ENCODE assay signal across 14 cellular contexts in genomic region chr1:161160763-161161162, GRCh38. TPM values are rescaled to one million over a fixed set of nuclear protein-coding genes. Genes with fewer than 3 reads are reported as not detected.
DNase-seq lines count a peak whose midpoint lies in the region; ATAC-seq, FAIRE-seq and TF ChIP-seq lines count a peak whose summit lies in the region.
"Had no signal": no experiment of that assay in that cellular context is flagged by ENCODE, and none has a peak within 500 bp of the region (broad histone marks: within the 10 kb centered on the region; RNA-seq: fewer than 3 reads in every experiment).

No MANE protein-coding gene starts in this region.

- peaks cover 58% of the 10 kb centered on the region for H3K79me2 ChIP-seq in K562 (ENCODE audit: control insufficient read depth, insufficient read depth, low read length)
- H3K79me2 ChIP-seq in neural progenitor cell (ENCODE audit: low read depth) = peaks cover 13% of the 10 kb centered on the region

- no peak for TF ChIP-seq POLR2A in K562 (conservative IDR thresholded peaks at IDR 0.05)

- H3K4me1 ChIP-seq in CD8-positive, alpha-beta memory T cell (ENCODE audit: insufficient read depth, low read length) = peaks cover 38% of the 10 kb centered on the region
- H3K4me1 ChIP-seq in HUES64 (ENCODE audit: insufficient read depth, low read length) = peaks cover 14% of the 10 kb centered on the region
- peaks cover 60 to 62% of the 10 kb centered on the region in 2 experiments for H3K4me1 ChIP-seq in K562 (replicated peaks in 1 of 2; ENCODE audit: control insufficient read depth in 2 of 2, insufficient read depth in 2 of 2, low read length in 2 of 2)
- peaks cover 6% of the 10 kb centered on the region for H3K4me1 ChIP-seq in neural progenitor cell

- no peak for TF ChIP-seq EP300 in K562 (IDR thresholded peaks at IDR 0.05; ENCODE audit: low read length)

- H3K36me3 Mint-ChIP-seq in CD8-positive, alpha-beta memory T cell = peaks cover 0 to 79% (median 21%) of the 10 kb centered on the region in 3 donors
- peaks cover 23% of the 10 kb centered on the region for H3K36me3 Mint-ChIP-seq in neural progenitor cell

- no peak overlapping the region for H3K9ac ChIP-seq in HUES64 (ENCODE audit: low read depth, low read length)
- H3K9ac ChIP-seq in K562 (ENCODE audit: insufficient read depth in 1 of 2, low read depth in 2 of 2, low read length in 2 of 2) = peak overlapping the region; percentile 65 to 88
- H3K9ac ChIP-seq in neural progenitor cell = no peak overlapping the region

- WGBS in HUES64 = 93% methylated on average over 18 of the region's 18 CpGs
- WGBS in K562 (ENCODE audit: insufficient coverage, low coverage, missing lambda C conversion rate) = 88% methylated on average over 14 of the region's 18 CpGs

- peaks cover 10% of the 10 kb centered on the region for H3K36me3 ChIP-seq in CD8-positive, alpha-beta memory T cell (ENCODE audit: insufficient read depth, low read length)
- peaks cover 53% of the 10 kb centered on the region for H3K36me3 ChIP-seq in HUES64 (ENCODE audit: insufficient read depth, low read length)
- H3K36me3 ChIP-seq in K562 (ENCODE audit: control insufficient read depth, insufficient read depth, low read length) = peaks cover 69% of the 10 kb centered on the region
- no peaks in the 10 kb centered on the region for H3K36me3 ChIP-seq in neural progenitor cell

- H3F3A ChIP-seq in neural progenitor cell (ENCODE audit: low read depth) = peaks cover 29% of the 10 kb centered on the region

- no peak for ATAC-seq in K562
- ATAC-seq in HG02642 (IDR thresholded peaks at IDR 0.05; ENCODE audit: poor library complexity, unreplicated experiment) = no peak
- no peak for ATAC-seq in HG03571 (IDR thresholded peaks at IDR 0.05; ENCODE audit: unreplicated experiment)
- no peak for ATAC-seq in HG02678 (IDR thresholded peaks at IDR 0.05; ENCODE audit: unreplicated experiment)
- ATAC-seq: GM12878 had no signal

- no peaks in the 10 kb centered on the region for H3K27me3 ChIP-seq in CD8-positive, alpha-beta memory T cell (ENCODE audit: insufficient read depth, low read length, poor library complexity, severe bottlenecking)
- H3K27me3 ChIP-seq in HUES64 (ENCODE audit: insufficient read depth, low read length) = no peaks in the 10 kb centered on the region
- H3K27me3 ChIP-seq in K562 (ENCODE audit: control insufficient read depth in 2 of 2, insufficient read depth in 2 of 2, low read length in 2 of 2) = no peaks in the 10 kb centered on the region
- H3K27me3 ChIP-seq in neural progenitor cell = no peaks in the 10 kb centered on the region

- CTCF ChIA-PET in CD8-positive, alpha-beta memory T cell (lab: Charles Lee) = interaction anchor here (1.4 to 2.5 kb wide), 3 partner anchors 20 to 221 kb away, joined by 3 to 7 read pairs (median 5); no protein-coding TSS in a partner anchor
- CTCF ChIA-PET in K562 (lab: Yijun Ruan, JAX; ENCODE audit: low intra/inter-chr PET ratio) = no interaction called here

- in situ Hi-C loops in K562 (cut with MboI) = no loop called here

- POLR2A ChIA-PET in CD8-positive, alpha-beta memory T cell (lab: Charles Lee) = interaction anchor here (1.2 kb wide), 1 partner anchor 22 kb away, joined by 6 read pairs; no protein-coding TSS in a partner anchor
- POLR2A ChIA-PET in K562 (lab: Yijun Ruan, JAX) = interaction anchor here (1.1 to 1.7 kb wide), 3 partner anchors 13 to 141 kb away, joined by 3 to 4 read pairs (median 4); no protein-coding TSS in a partner anchor

- H3K4me3 ChIP-seq in CD8-positive, alpha-beta memory T cell (ENCODE audit: low read length) = no peak overlapping the region
- H3K4me3 ChIP-seq in HUES64 (ENCODE audit: low read length) = peak overlapping the region; percentile 75; the same call in 1 of the 2 replicates
- H3K4me3 ChIP-seq in K562 = peak overlapping the region; percentile 17; the same call in 1 of the 2 replicates
- H3K4me3 ChIP-seq in neural progenitor cell = no peak overlapping the region

- H4K20me1 ChIP-seq in K562 (replicated peaks; ENCODE audit: control insufficient read depth, insufficient read depth, low read length) = no peaks in the 10 kb centered on the region
- H4K20me1 ChIP-seq in neural progenitor cell (ENCODE audit: low read depth) = no peaks in the 10 kb centered on the region

- H3K9me1 ChIP-seq in K562 (ENCODE audit: control insufficient read depth, insufficient read depth, low read length) = no peaks in the 10 kb centered on the region

- peak overlapping the region; percentile 76 to 97 (median 93) for H3K4me3 Mint-ChIP-seq in CD8-positive, alpha-beta memory T cell
- peak overlapping the region; percentile 95 for H3K4me3 Mint-ChIP-seq in neural progenitor cell

- H3K27ac Mint-ChIP-seq in CD8-positive, alpha-beta memory T cell = peak overlapping the region in 7 of 8 donors; percentile 53 to 97 (median 88)
- H3K27ac Mint-ChIP-seq in neural progenitor cell = peak overlapping the region; percentile 46

- H3K4me2 ChIP-seq in K562 (ENCODE audit: insufficient read depth, low read length) (peak overlapping the region; percentile 95), neural progenitor cell (no peak overlapping the region)

- peaks cover 38 to 77% (median 70%) of the 10 kb centered on the region in 3 donors for H3K4me1 Mint-ChIP-seq in CD8-positive, alpha-beta memory T cell
- H3K4me1 Mint-ChIP-seq in neural progenitor cell = peaks cover 40% of the 10 kb centered on the region

- H3K27me3 Mint-ChIP-seq in CD8-positive, alpha-beta memory T cell = no peaks in the 10 kb centered on the region
- H3K27me3 Mint-ChIP-seq in neural progenitor cell (ENCODE audit: insufficient read depth, low read depth) = peaks cover 9% of the 10 kb centered on the region
- H3K27me3 Mint-ChIP-seq: dendritic cell treated with granulocyte-macrophage colony-stimulating factor and Interleukin-4, amounts not matched to agents 40 ng/mL and 50 ng/mL, for 4 days had no signal

- H2AFZ ChIP-seq in K562 (ENCODE audit: low read depth, low read length) (no peak overlapping the region), neural progenitor cell (replicated peaks) (no peak overlapping the region)

- no peaks in the 10 kb centered on the region for H3K9me3 ChIP-seq in CD8-positive, alpha-beta memory T cell (ENCODE audit: low read length)
- no peaks in the 10 kb centered on the region for H3K9me3 ChIP-seq in HUES64 (ENCODE audit: insufficient read depth, low read depth, low read length)
- no peaks in the 10 kb centered on the region for H3K9me3 ChIP-seq in K562 (replicated peaks; ENCODE audit: control insufficient read depth, insufficient read depth, low read depth, low read length)
- H3K9me3 ChIP-seq in neural progenitor cell (ENCODE audit: low read depth) = no peaks in the 10 kb centered on the region

- intact Hi-C loops in K562 (cut with micrococcal nuclease) = no loop called here

- H3K27ac ChIP-seq in CD8-positive, alpha-beta memory T cell (ENCODE audit: low read depth, low read length) = peak overlapping the region; percentile 40
- H3K27ac ChIP-seq in HUES64 (ENCODE audit: low read depth, low read length) (no peak overlapping the region), K562 (ENCODE audit: extremely low read depth, low read depth, low read length) (peak overlapping the region; percentile 78; the same call in 2 of the 3 replicates), neural progenitor cell (no peak overlapping the region)

- no peak for DNase-seq in CD8-positive, alpha-beta memory T cell
- DNase-seq in K562 (ENCODE audit: extremely low read depth in 1 of 4, low spot score in 3 of 4) = no peak
- no peak for DNase-seq in neural progenitor cell (ENCODE audit: low spot score)
- DNase-seq: DMS53, foreskin fibroblast, substantia nigra had no signal

- no peak for FAIRE-seq in K562 (lab: Jason Lieb, UNC)
- FAIRE-seq: GM12878, islet of Langerhans, RCC 7860 had no signal

- BruUV-seq in K562 (replicated peaks; lab: Mats Ljungman, UMichigan) = no TSS peak

- TF ChIP-seq RAD21 in K562 (CRISPR knock-in tag; conservative IDR thresholded peaks at IDR 0.05 in 1 of 2, IDR thresholded peaks at IDR 0.05 in 1 of 2) = no peak

- no peaks in the 10 kb centered on the region for H3K9me3 Mint-ChIP-seq in CD8-positive, alpha-beta memory T cell
- no peaks in the 10 kb centered on the region for H3K9me3 Mint-ChIP-seq in neural progenitor cell
- H3K9me3 Mint-ChIP-seq: dendritic cell treated with granulocyte-macrophage colony-stimulating factor and Interleukin-4, amounts not matched to agents 40 ng/mL and 50 ng/mL, for 4 days had no signal

- no peak for TF ChIP-seq CTCF in K562 (IDR thresholded peaks at IDR 0.05 in 2 of 3, conservative IDR thresholded peaks at IDR 0.05 in 1 of 3; ENCODE audit: insufficient read depth in 2 of 3, low read depth in 1 of 3, low read length in 3 of 3)
- no peak for TF ChIP-seq CTCF in neural progenitor cell (IDR thresholded peaks at IDR 0.05)

RNA-seq across cellular contexts. Expression of gene USP21, which starts 1.5 kb away (rescaled TPM):
- 10 to 100 TPM; 26.1 to 27.4 TPM for total RNA-seq in CD8-positive, alpha-beta memory T cell
- 28.3 TPM for polyA plus RNA-seq in CD8-positive, alpha-beta memory T cell
- 19.9 TPM for polyA plus RNA-seq in HUES64 (2013, experiment 1 of 2)
- polyA plus RNA-seq in HUES64 (2013, experiment 2 of 2) = 20.2 TPM
- total RNA-seq in K562 (2011; cell fraction: chromatin; rRNA removed; ENCODE audit: low replicate concordance) = 83.0 and 141 TPM in 2 replicates
- total RNA-seq in K562 (2011; cell fraction: nucleolus; rRNA removed) = 82.2 and 86.2 TPM in 2 replicates
- 77.2 and 80.0 TPM in 2 replicates for total RNA-seq in K562 (2011; cell fraction: nucleoplasm; rRNA removed)
- 21.6 and 25.7 TPM in 2 replicates for total RNA-seq in K562 (2014; rRNA removed)
- total RNA-seq in K562 (2014; rRNA removed; fragmentation: Illumina TruSeq; extraction: Trizol) = 4.9 and 5.1 TPM in 2 replicates
- 7.2 and 9.5 TPM in 2 replicates for total RNA-seq in K562 (2015; rRNA removed; fragmentation: Illumina TruSeq; extraction: Trizol)
- 41.7 and 42.7 TPM in 2 replicates for total RNA-seq in K562 (2021)
- 22.9 and 38.9 TPM in 2 replicates for polyA plus RNA-seq in K562 (2011; rRNA removed)
- polyA plus RNA-seq in K562 (2011; cell fraction: cytosol; rRNA removed) = 42.3 and 59.0 TPM in 2 replicates
- 238 and 248 TPM in 2 replicates for polyA plus RNA-seq in K562 (2011; cell fraction: nucleus; rRNA removed)
- 26.7 and 40.5 TPM in 2 replicates for polyA plus RNA-seq in K562 (2012)
- 44.9 and 52.4 TPM in 2 replicates for polyA plus RNA-seq in K562 (2014; fragmentation: Illumina TruSeq; extraction: Trizol)
- polyA plus RNA-seq in K562 (2014; fragmentation: Nextera tagmentation; extraction: Ambion mirVana) = 10 to 100 TPM; 14.7 to 14.8 TPM
- polyA plus RNA-seq in K562 (2014; rRNA removed) = 35.4 and 39.3 TPM in 2 replicates
- polyA minus RNA-seq in K562 (2011; rRNA and poly(A)+ RNA removed) = 13.3 and 16.3 TPM in 2 replicates
- polyA minus RNA-seq in K562 (2011; cell fraction: cytosol; rRNA and poly(A)+ RNA removed) = 15.9 and 25.0 TPM in 2 replicates
- polyA minus RNA-seq in K562 (2011; cell fraction: nucleus; rRNA and poly(A)+ RNA removed) = 42.5 and 75.6 TPM in 2 replicates
- total RNA-seq in neural progenitor cell (ENCODE audit: low replicate concordance) = 6.7 and 19.0 TPM in 2 replicates

RNA-seq across cellular contexts. Expression of gene PPOX, which starts 5.5 kb away (rescaled TPM):
- total RNA-seq in CD8-positive, alpha-beta memory T cell = 10 to 100 TPM; 24.4 to 31.3 TPM
- 17.6 TPM for polyA plus RNA-seq in CD8-positive, alpha-beta memory T cell
- polyA plus RNA-seq in HUES64 (2013, experiment 1 of 2) = 19.4 TPM
- 22.3 TPM for polyA plus RNA-seq in HUES64 (2013, experiment 2 of 2)
- 111 and 182 TPM in 2 replicates for total RNA-seq in K562 (2011; cell fraction: chromatin; rRNA removed; ENCODE audit: low replicate concordance)
- 117 TPM in 2 replicates for total RNA-seq in K562 (2011; cell fraction: nucleolus; rRNA removed)
- total RNA-seq in K562 (2011; cell fraction: nucleoplasm; rRNA removed) = 116 and 129 TPM in 2 replicates
- total RNA-seq in K562 (2014; rRNA removed) (45.9 and 66.7 TPM in 2 replicates), K562 (2014; rRNA removed; fragmentation: Illumina TruSeq; extraction: Trizol) (33.1 and 36.1 TPM in 2 replicates), K562 (2015; rRNA removed; fragmentation: Illumina TruSeq; extraction: Trizol) (22.1 and 24.9 TPM in 2 replicates), K562 (2021) (48.5 TPM in 2 replicates), neural progenitor cell (ENCODE audit: low replicate concordance) (18.3 and 42.4 TPM in 2 replicates)
- polyA plus RNA-seq in K562 (2011; rRNA removed) (57.1 and 98.3 TPM in 2 replicates), K562 (2014; fragmentation: Illumina TruSeq; extraction: Trizol) (35.4 and 38.9 TPM in 2 replicates), K562 (2014; fragmentation: Nextera tagmentation; extraction: Ambion mirVana) (10 to 100 TPM; 17.0 to 31.1 TPM), K562 (2014; rRNA removed) (55.4 and 81.8 TPM in 2 replicates)
- 56.7 and 63.8 TPM in 2 replicates for polyA plus RNA-seq in K562 (2011; cell fraction: cytosol; rRNA removed)
- 357 and 442 TPM in 2 replicates for polyA plus RNA-seq in K562 (2011; cell fraction: nucleus; rRNA removed)
- polyA plus RNA-seq in K562 (2012) = 44.3 and 62.8 TPM in 2 replicates
- polyA minus RNA-seq in K562 (2011; rRNA and poly(A)+ RNA removed) = 22.0 and 25.5 TPM in 2 replicates
- 12.2 and 28.6 TPM in 2 replicates for polyA minus RNA-seq in K562 (2011; cell fraction: cytosol; rRNA and poly(A)+ RNA removed)
- 34.2 and 56.1 TPM in 2 replicates for polyA minus RNA-seq in K562 (2011; cell fraction: nucleus; rRNA and poly(A)+ RNA removed)

RNA-seq across cellular contexts. Expression of gene UFC1, which starts 7.0 kb away (rescaled TPM):
- 100 to 1,000 TPM; 109 to 118 TPM for total RNA-seq in CD8-positive, alpha-beta memory T cell
- polyA plus RNA-seq in CD8-positive, alpha-beta memory T cell = 174 TPM
- 82.8 TPM for polyA plus RNA-seq in HUES64 (2013, experiment 1 of 2)
- 81.9 TPM for polyA plus RNA-seq in HUES64 (2013, experiment 2 of 2)
- total RNA-seq in K562 (2011; cell fraction: chromatin; rRNA removed; ENCODE audit: low replicate concordance) = 38.3 and 47.8 TPM in 2 replicates
- total RNA-seq in K562 (2011; cell fraction: nucleolus; rRNA removed) = 27.1 and 28.9 TPM in 2 replicates
- total RNA-seq in K562 (2011; cell fraction: nucleoplasm; rRNA removed) = 45.8 and 57.9 TPM in 2 replicates
- total RNA-seq in K562 (2014; rRNA removed) (97.1 and 112 TPM in 2 replicates), K562 (2014; rRNA removed; fragmentation: Illumina TruSeq; extraction: Trizol) (151 TPM in 2 replicates), K562 (2015; rRNA removed; fragmentation: Illumina TruSeq; extraction: Trizol) (165 and 167 TPM in 2 replicates), K562 (2021) (92.8 and 94.2 TPM in 2 replicates), neural progenitor cell (ENCODE audit: low replicate concordance) (114 and 133 TPM in 2 replicates)
- polyA plus RNA-seq in K562 (2011; rRNA removed) (161 and 166 TPM in 2 replicates), K562 (2014; fragmentation: Illumina TruSeq; extraction: Trizol) (167 and 190 TPM in 2 replicates), K562 (2014; fragmentation: Nextera tagmentation; extraction: Ambion mirVana) (100 to 1,000 TPM; 213 to 220 TPM), K562 (2014; rRNA removed) (113 and 143 TPM in 2 replicates)
- polyA plus RNA-seq in K562 (2011; cell fraction: cytosol; rRNA removed) = 91.4 and 190 TPM in 2 replicates
- polyA plus RNA-seq in K562 (2011; cell fraction: nucleus; rRNA removed) = 39.8 and 76.0 TPM in 2 replicates
- 124 and 155 TPM in 2 replicates for polyA plus RNA-seq in K562 (2012)
- 154 and 155 TPM in 2 replicates for polyA minus RNA-seq in K562 (2011; rRNA and poly(A)+ RNA removed)
- polyA minus RNA-seq in K562 (2011; cell fraction: cytosol; rRNA and poly(A)+ RNA removed) = 56.1 and 62.8 TPM in 2 replicates
- 16.7 and 35.9 TPM in 2 replicates for polyA minus RNA-seq in K562 (2011; cell fraction: nucleus; rRNA and poly(A)+ RNA removed)

RNA-seq across cellular contexts. Expression of gene B4GALT3, which starts 16.5 kb away (rescaled TPM):
- total RNA-seq in CD8-positive, alpha-beta memory T cell = 10 to 100 TPM; 59.4 to 60.9 TPM
- polyA plus RNA-seq in CD8-positive, alpha-beta memory T cell = 58.9 TPM
- polyA plus RNA-seq in HUES64 (2013, experiment 1 of 2) = 27.8 TPM
- polyA plus RNA-seq in HUES64 (2013, experiment 2 of 2) = 29.9 TPM
- 57.0 and 113 TPM in 2 replicates for total RNA-seq in K562 (2011; cell fraction: chromatin; rRNA removed; ENCODE audit: low replicate concordance)
- 102 and 112 TPM in 2 replicates for total RNA-seq in K562 (2011; cell fraction: nucleolus; rRNA removed)
- total RNA-seq in K562 (2011; cell fraction: nucleoplasm; rRNA removed) = 89.3 and 101 TPM in 2 replicates
- total RNA-seq in K562 (2014; rRNA removed) (37.1 and 68.3 TPM in 2 replicates), K562 (2014; rRNA removed; fragmentation: Illumina TruSeq; extraction: Trizol) (32.0 TPM in 2 replicates), K562 (2015; rRNA removed; fragmentation: Illumina TruSeq; extraction: Trizol) (38.0 and 41.2 TPM in 2 replicates), K562 (2021) (57.6 and 59.9 TPM in 2 replicates), neural progenitor cell (ENCODE audit: low replicate concordance) (9.5 and 36.5 TPM in 2 replicates)
- polyA plus RNA-seq in K562 (2011; rRNA removed) (31.2 and 48.5 TPM in 2 replicates), K562 (2014; fragmentation: Illumina TruSeq; extraction: Trizol) (82.0 and 85.4 TPM in 2 replicates), K562 (2014; fragmentation: Nextera tagmentation; extraction: Ambion mirVana) (100 to 1,000 TPM in 1 of 2 experiments, 10 to 100 TPM in 1; 46.1 to 103 TPM), K562 (2014; rRNA removed) (50.7 and 66.4 TPM in 2 replicates)
- 49.7 and 72.8 TPM in 2 replicates for polyA plus RNA-seq in K562 (2011; cell fraction: cytosol; rRNA removed)
- 118 and 168 TPM in 2 replicates for polyA plus RNA-seq in K562 (2011; cell fraction: nucleus; rRNA removed)
- polyA plus RNA-seq in K562 (2012) = 52.6 and 67.1 TPM in 2 replicates
- polyA minus RNA-seq in K562 (2011; rRNA and poly(A)+ RNA removed) = 15.4 and 16.3 TPM in 2 replicates
- polyA minus RNA-seq in K562 (2011; cell fraction: cytosol; rRNA and poly(A)+ RNA removed) = 25.1 and 26.1 TPM in 2 replicates
- 21.9 and 28.3 TPM in 2 replicates for polyA minus RNA-seq in K562 (2011; cell fraction: nucleus; rRNA and poly(A)+ RNA removed)

RNA-seq across cellular contexts. Expression of gene DEDD, which starts 28.3 kb away (rescaled TPM):
- total RNA-seq in CD8-positive, alpha-beta memory T cell = 10 to 100 TPM; 41.0 to 41.9 TPM
- polyA plus RNA-seq in CD8-positive, alpha-beta memory T cell = 30.0 TPM
- polyA plus RNA-seq in HUES64 (2013, experiment 1 of 2) = 30.7 TPM
- 29.7 TPM for polyA plus RNA-seq in HUES64 (2013, experiment 2 of 2)
- 15.2 and 18.5 TPM in 2 replicates for total RNA-seq in K562 (2011; cell fraction: chromatin; rRNA removed; ENCODE audit: low replicate concordance)
- total RNA-seq in K562 (2011; cell fraction: nucleolus; rRNA removed) = 11.6 and 11.8 TPM in 2 replicates
- 15.0 and 20.0 TPM in 2 replicates for total RNA-seq in K562 (2011; cell fraction: nucleoplasm; rRNA removed)
- total RNA-seq in K562 (2014; rRNA removed) (15.6 and 19.1 TPM in 2 replicates), K562 (2014; rRNA removed; fragmentation: Illumina TruSeq; extraction: Trizol) (11.6 and 12.0 TPM in 2 replicates), K562 (2015; rRNA removed; fragmentation: Illumina TruSeq; extraction: Trizol) (11.6 and 13.4 TPM in 2 replicates), K562 (2021) (26.3 and 29.0 TPM in 2 replicates), neural progenitor cell (ENCODE audit: low replicate concordance) (29.7 and 34.8 TPM in 2 replicates)
- polyA plus RNA-seq in K562 (2011; rRNA removed) (16.0 and 24.4 TPM in 2 replicates), K562 (2014; fragmentation: Illumina TruSeq; extraction: Trizol) (31.4 and 35.0 TPM in 2 replicates), K562 (2014; fragmentation: Nextera tagmentation; extraction: Ambion mirVana) (10 to 100 TPM; 31.6 to 41.0 TPM), K562 (2014; rRNA removed) (16.7 and 16.8 TPM in 2 replicates)
- 38.4 and 56.4 TPM in 2 replicates for polyA plus RNA-seq in K562 (2011; cell fraction: cytosol; rRNA removed)
- polyA plus RNA-seq in K562 (2011; cell fraction: nucleus; rRNA removed) = 27.9 and 37.6 TPM in 2 replicates
- polyA plus RNA-seq in K562 (2012) = 27.7 and 29.6 TPM in 2 replicates
- 26.2 and 47.1 TPM in 2 replicates for polyA minus RNA-seq in K562 (2011; rRNA and poly(A)+ RNA removed)
- 10.9 and 16.7 TPM in 2 replicates for polyA minus RNA-seq in K562 (2011; cell fraction: cytosol; rRNA and poly(A)+ RNA removed)
- 5.1 and 6.2 TPM in 2 replicates for polyA minus RNA-seq in K562 (2011; cell fraction: nucleus; rRNA and poly(A)+ RNA removed)

Comparison
In these comparisons a context has a peak if more than half of its experiments do, and no peak if none do; other contexts are left out.
1. H3K27ac ChIP-seq: peak in CD8-positive, alpha-beta memory T cell (single experiment) and K562 (single experiment); none in HUES64 (single experiment) and neural progenitor cell (single experiment).
2. H3K4me3 ChIP-seq: peak in HUES64 (single experiment) and K562 (single experiment); none in CD8-positive, alpha-beta memory T cell (single experiment) and neural progenitor cell (single experiment).
3. H3K9ac ChIP-seq: peak in K562 (2 of 2); none in HUES64 (single experiment) and neural progenitor cell (single experiment).